Comparison of ENCODE assay signal across 15 cellular contexts in genomic region chr12:86249856-86250255, GRCh38. TPM values are rescaled to one million over a fixed set of nuclear protein-coding genes. Genes with fewer than 3 reads are reported as not detected.
DNase-seq lines count a peak whose midpoint lies in the region; ATAC-seq and TF ChIP-seq lines count a peak whose summit lies in the region.
"Had no signal": no experiment of that assay in that cellular context is flagged by ENCODE, and none has a peak within 500 bp of the region (broad histone marks: within the 10 kb centered on the region; RNA-seq: fewer than 3 reads in every experiment).

No MANE protein-coding gene starts in this region.

- no peak overlapping the region for H3K27ac Mint-ChIP-seq in stimulated activated effector memory CD8-positive, alpha-beta T cell treated with anti-CD3 and anti-CD28 coated beads, Interleukin-12 subunit alpha, Interleukin-12 subunit beta, amount 100 ng/mL, for 72 hours

- H3K9me3 ChIP-seq in adipocyte (ENCODE audit: control insufficient read depth, low read length), result no peaks in the 10 kb centered on the region
- H3K9me3 ChIP-seq in gastrocnemius medialis, result no peaks in the 10 kb centered on the region
- H3K9me3 ChIP-seq in stomach, result no peaks in the 10 kb centered on the region
- H3K9me3 ChIP-seq: adrenal gland had no signal

- H3K9ac ChIP-seq in adipocyte (ENCODE audit: low read length), result no peak overlapping the region

- H3K4me1 ChIP-seq in adipocyte (ENCODE audit: control insufficient read depth, insufficient read depth, low read length) (no peaks in the 10 kb centered on the region), gastrocnemius medialis (no peaks in the 10 kb centered on the region), stomach (no peaks in the 10 kb centered on the region)
- H3K4me1 ChIP-seq: adrenal gland had no signal

- no peaks in the 10 kb centered on the region for H3K27me3 ChIP-seq in adipocyte (replicated peaks; ENCODE audit: control insufficient read depth, insufficient read depth, low read length)
- no peaks in the 10 kb centered on the region for H3K27me3 ChIP-seq in gastrocnemius medialis
- no peaks in the 10 kb centered on the region for H3K27me3 ChIP-seq in stomach
- H3K27me3 ChIP-seq: adrenal gland, dorsolateral prefrontal cortex had no signal

- TF ChIP-seq EP300 in stomach (IDR thresholded peaks at IDR 0.05), result no peak

- in situ Hi-C loops in Caki2 (cut with HindIII; ENCODE audit: low pct_unique_long_range_greater_than_20kb, low sequenced_read_pairs), result no loop called here
- in situ Hi-C loops in gastrocnemius medialis (cut with MboI; ENCODE audit: low sequenced_read_pairs in 4 of 4), result no loop called here

- H3K4me1 Mint-ChIP-seq in stimulated activated effector memory CD8-positive, alpha-beta T cell treated with anti-CD3 and anti-CD28 coated beads, Interleukin-12 subunit alpha, Interleukin-12 subunit beta, amount 100 ng/mL, for 72 hours, result no peaks in the 10 kb centered on the region

- peaks cover 14% of the 10 kb centered on the region for H3K9me3 Mint-ChIP-seq in stimulated activated effector memory CD8-positive, alpha-beta T cell treated with anti-CD3 and anti-CD28 coated beads, Interleukin-12 subunit alpha, Interleukin-12 subunit beta, amount 100 ng/mL, for 72 hours

- no peak for TF ChIP-seq CTCF in gastrocnemius medialis (IDR thresholded peaks at IDR 0.05 in 4 of 5, conservative IDR thresholded peaks at IDR 0.05 in 1 of 5)
- TF ChIP-seq CTCF in stomach (IDR thresholded peaks at IDR 0.05), result no peak

- H3K4me3 ChIP-seq in adipocyte (ENCODE audit: low read length) (no peak overlapping the region), gastrocnemius medialis (no peak overlapping the region), stomach (no peak overlapping the region)
- H3K4me3 ChIP-seq: adrenal gland, dorsolateral prefrontal cortex had no signal

- peak; percentile 63 for ATAC-seq in HG02642 (IDR thresholded peaks at IDR 0.05; ENCODE audit: poor library complexity, unreplicated experiment)
- no peak for ATAC-seq in gastrocnemius medialis
- ATAC-seq in stimulated activated effector memory CD8-positive, alpha-beta T cell treated with anti-CD3 and anti-CD28 coated beads, Interleukin-12 subunit alpha, Interleukin-12 subunit beta, amount 100 ng/mL, for 72 hours, result no peak
- ATAC-seq in GM18867 (IDR thresholded peaks at IDR 0.05; ENCODE audit: unreplicated experiment), result no peak

- no peaks in the 10 kb centered on the region for H3K36me3 ChIP-seq in adipocyte (ENCODE audit: control insufficient read depth, insufficient read depth, low read length, severe bottlenecking)
- no peaks in the 10 kb centered on the region for H3K36me3 ChIP-seq in gastrocnemius medialis
- no peaks in the 10 kb centered on the region for H3K36me3 ChIP-seq in stomach
- H3K36me3 ChIP-seq: adrenal gland had no signal

- peak; percentile 84 for DNase-seq in Caki2 (ENCODE audit: low read depth)
- peak; percentile 59 for DNase-seq in adipocyte (ENCODE audit: low read depth)
- DNase-seq in kidney glomerular epithelial cell (lab: John Stamatoyannopoulos, UW), result peak; percentile 63
- no peak for DNase-seq in gastrocnemius medialis
- DNase-seq in stomach, result no peak
- no peak for DNase-seq in stimulated activated effector memory CD8-positive, alpha-beta T cell treated with anti-CD3 and anti-CD28 coated beads, Interleukin-12 subunit alpha, Interleukin-12 subunit beta, amount 100 ng/mL, for 72 hours (ENCODE audit: low spot score in 2 of 2)
- DNase-seq: adrenal gland; dorsolateral prefrontal cortex; NCI-H1436; NCI-H82; stimulated activated naive CD4-positive, alpha-beta T cell treated with Interleukin-2 at 50 U/mL for 16 hours had no signal

- H3K27ac ChIP-seq in gastrocnemius medialis (no peak overlapping the region), stomach (no peak overlapping the region)
- H3K27ac ChIP-seq: adrenal gland, dorsolateral prefrontal cortex had no signal

- no peaks in the 10 kb centered on the region for H3K36me3 Mint-ChIP-seq in stimulated activated effector memory CD8-positive, alpha-beta T cell treated with anti-CD3 and anti-CD28 coated beads, Interleukin-12 subunit alpha, Interleukin-12 subunit beta, amount 100 ng/mL, for 72 hours

- intact Hi-C loops in gastrocnemius medialis (cut with DNase I; ENCODE audit: low total_unique reads), result no loop called here
- intact Hi-C loops in stomach (cut with DNase I; ENCODE audit: low total_unique reads), result no loop called here

- TF ChIP-seq POLR2A in gastrocnemius medialis (IDR thresholded peaks at IDR 0.05) (no peak), stomach (IDR thresholded peaks at IDR 0.05) (no peak)

- H3K4me3 Mint-ChIP-seq in stimulated activated effector memory CD8-positive, alpha-beta T cell treated with anti-CD3 and anti-CD28 coated beads, Interleukin-12 subunit alpha, Interleukin-12 subunit beta, amount 100 ng/mL, for 72 hours, result no peak overlapping the region

RNA-seq across cellular contexts. Expression of gene MGAT4C, which starts 6.3 kb away (rescaled TPM):
- not detected in 2 replicates for total RNA-seq in Caki2 (2014; rRNA removed; shearing (Covaris generic); ENCODE audit: low replicate concordance)
- not detected for total RNA-seq in gastrocnemius medialis
- 1 to 10 TPM in 1 of 5 donors, under 1 TPM in 3, not detected in 1; under 0.01 to 4.0 (median 0.22) TPM for total RNA-seq in stomach
- polyA plus RNA-seq in stomach, result under 1 TPM in 2 of 3 donors, not detected in 1; 0.05 to 0.06 TPM
- total RNA-seq: G401 had no signal
- polyA plus RNA-seq: BJ had no signal

Comparison
In these comparisons a context has a peak if more than half of its experiments do, and no peak if none do; other contexts are left out.
1. DNase-seq: peak in Caki2 (single experiment), adipocyte (single experiment) and kidney glomerular epithelial cell (single experiment); none in gastrocnemius medialis (0 of 2), stomach (single experiment) and stimulated activated effector memory CD8-positive, alpha-beta T cell treated with anti-CD3 and anti-CD28 coated beads, Interleukin-12 subunit alpha, Interleukin-12 subunit beta, amount 100 ng/mL, for 72 hours (0 of 2).